In genomic region chr14:79325071-79325470, GRCh38 we compare ENCODE assay signal across 18 cellular contexts.
DNase-seq lines count a peak whose midpoint lies in the region; ATAC-seq and TF ChIP-seq lines count a peak whose summit lies in the region.
"Had no signal": no experiment of that assay in that cellular context is flagged by ENCODE, and none has a peak within 500 bp of the region (broad histone marks: within the 10 kb centered on the region; RNA-seq: fewer than 3 reads in every experiment).

No MANE protein-coding gene starts in this region.

- TF ChIP-seq CTCF in LNCaP clone FGC (IDR thresholded peaks at IDR 0.05; ENCODE audit: control insufficient read depth, extremely low read depth, insufficient read depth) (no peak), lung (IDR thresholded peaks at IDR 0.05; ENCODE audit: control extremely low read depth, extremely low read depth) (no peak)

- DNase-seq in DMS53 (lab: John Stamatoyannopoulos, UW), result peak; percentile 87
- peak; percentile 91 for DNase-seq in LNCaP clone FGC (ENCODE audit: low read depth)
- peak; percentile 39 for DNase-seq in NCI-H774 (lab: John Stamatoyannopoulos, UW)
- peak; percentile 29 for DNase-seq in lung (ENCODE audit: low spot score)
- DNase-seq: activated CD4-positive, alpha-beta T cell treated with anti-CD3 and anti-CD28 coated beads for 36 hours; cortex of kidney; GF-D8; left ventricle myocardium inferior; MV-4-11; NCI-H226; T1000 had no signal

- H3K36me3 ChIP-seq in lung (ENCODE audit: control insufficient read depth in 2 of 2, insufficient read depth in 2 of 2, low read length in 2 of 2), result no peaks in the 10 kb centered on the region
- H3K36me3 ChIP-seq: left ventricle myocardium inferior had no signal

- no peaks in the 10 kb centered on the region for H3K27me3 ChIP-seq in lung (ENCODE audit: control insufficient read depth, insufficient read depth)

- ATAC-seq in lung (ENCODE audit: insufficient read depth, low FRiP score), result no peak
- no peak for ATAC-seq in HG03159 (IDR thresholded peaks at IDR 0.05; ENCODE audit: unreplicated experiment)
- ATAC-seq in GM21381 (IDR thresholded peaks at IDR 0.05; ENCODE audit: unreplicated experiment), result no peak
- no peak for ATAC-seq in GM19324 (IDR thresholded peaks at IDR 0.05; ENCODE audit: low FRiP score, unreplicated experiment)
- ATAC-seq: activated CD4-positive, alpha-beta T cell treated with anti-CD3 and anti-CD28 coated beads for 36 hours; Panc1 had no signal

- 22 to 37% methylated on average over 2 of the region's 2 CpGs for WGBS in lung, 2 donors

- H3K4me3 ChIP-seq in LNCaP clone FGC (ENCODE audit: low read depth, low read length), result no peak overlapping the region
- no peak overlapping the region for H3K4me3 ChIP-seq in lung
- H3K4me3 ChIP-seq: left ventricle myocardium inferior, SK-N-MC had no signal

- H3K9me3 ChIP-seq in lung (ENCODE audit: control insufficient read depth in 2 of 2, insufficient read depth in 1 of 2, low read length in 1 of 2), result no peaks in the 10 kb centered on the region
- H3K9me3 ChIP-seq: left ventricle myocardium inferior had no signal

- no peak overlapping the region for H3K27ac ChIP-seq in lung (ENCODE audit: low read depth in 1 of 2, low read length in 1 of 2)
- H3K27ac ChIP-seq: epithelial cell of prostate, HL-60, left ventricle myocardium inferior, SK-N-MC had no signal

- peaks cover 0 to 2% of the 10 kb centered on the region in 2 donors for H3K4me1 ChIP-seq in lung (ENCODE audit: control insufficient read depth in 2 of 2, insufficient read depth in 2 of 2, low read length in 2 of 2)
- H3K4me1 ChIP-seq: left ventricle myocardium inferior had no signal

Comparison
In these comparisons a context has a peak if more than half of its experiments do, and no peak if none do; other contexts are left out.
1. DNase-seq: peak in every context shown above with its lines; median percentile 91 in LNCaP clone FGC; 87 in DMS53; 39 in NCI-H774; 29 in lung.